Comparison of ENCODE assay signal across 1 cellular context in the genomic region with DNA sequence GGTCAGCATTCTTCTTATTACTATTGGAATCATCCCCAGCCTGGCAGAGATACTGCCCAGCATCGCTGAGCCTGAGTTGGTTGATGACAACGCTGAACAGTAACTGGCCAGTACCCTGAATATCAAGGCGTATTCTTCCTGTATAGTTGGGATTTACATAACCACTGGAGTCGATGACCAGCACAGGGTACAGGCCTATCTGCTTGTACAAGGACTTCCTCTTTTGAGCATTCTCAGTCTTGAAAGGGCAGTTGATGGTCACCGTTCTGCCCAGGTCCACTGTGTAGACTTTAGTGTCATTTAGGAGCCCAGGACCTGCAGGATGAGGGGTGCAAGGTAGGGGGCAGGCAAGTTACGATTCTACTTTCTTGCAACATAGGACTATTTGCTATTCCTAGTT.
TF ChIP-seq lines count a peak whose summit lies in the region.

No MANE protein-coding gene starts in this region.

TF ChIP-seq in K562, 482 proteins besides CTCF, POLR2A, EP300 and RAD21:
- TF ChIP-seq WHSC1 (IDR thresholded peaks at IDR 0.05; ENCODE audit: low read length) (no peak), CBX3 (IDR thresholded peaks at IDR 0.05; ENCODE audit: borderline replicate concordance in 1 of 2, low read length in 2 of 2) (no peak), SPI1 (IDR thresholded peaks at IDR 0.05; ENCODE audit: borderline replicate concordance, low read depth, low read length) (peak; percentile 99), ELF2 (CRISPR knock-in tag; IDR thresholded peaks at IDR 0.05) (0 out of 2 replicates have a peak, but pooled peaks have one; percentile 11), ARNT (IDR thresholded peaks at IDR 0.05) (no peak), MEF2D (tag; conservative IDR thresholded peaks at IDR 0.05; ENCODE audit: low read depth) (no peak), TEAD1 (CRISPR knock-in tag; IDR thresholded peaks at IDR 0.05) (no peak), PHB (CRISPR knock-in tag; IDR thresholded peaks at IDR 0.05) (0 out of 2 replicates have a peak, but pooled peaks have one; percentile 11)
- TF ChIP-seq, protein P1, sequence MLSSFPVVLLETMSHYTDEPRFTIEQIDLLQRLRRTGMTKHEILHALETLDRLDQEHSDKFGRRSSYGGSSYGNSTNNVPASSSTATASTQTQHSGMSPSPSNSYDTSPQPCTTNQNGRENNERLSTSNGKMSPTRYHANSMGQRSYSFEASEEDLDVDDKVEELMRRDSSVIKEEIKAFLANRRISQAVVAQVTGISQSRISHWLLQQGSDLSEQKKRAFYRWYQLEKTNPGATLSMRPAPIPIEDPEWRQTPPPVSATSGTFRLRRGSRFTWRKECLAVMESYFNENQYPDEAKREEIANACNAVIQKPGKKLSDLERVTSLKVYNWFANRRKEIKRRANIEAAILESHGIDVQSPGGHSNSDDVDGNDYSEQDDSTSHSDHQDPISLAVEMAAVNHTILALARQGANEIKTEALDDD (IDR thresholded peaks at IDR 0.05) = peak; percentile 70; the same call in 1 of the 2 replicates
- TF ChIP-seq, protein P2, sequence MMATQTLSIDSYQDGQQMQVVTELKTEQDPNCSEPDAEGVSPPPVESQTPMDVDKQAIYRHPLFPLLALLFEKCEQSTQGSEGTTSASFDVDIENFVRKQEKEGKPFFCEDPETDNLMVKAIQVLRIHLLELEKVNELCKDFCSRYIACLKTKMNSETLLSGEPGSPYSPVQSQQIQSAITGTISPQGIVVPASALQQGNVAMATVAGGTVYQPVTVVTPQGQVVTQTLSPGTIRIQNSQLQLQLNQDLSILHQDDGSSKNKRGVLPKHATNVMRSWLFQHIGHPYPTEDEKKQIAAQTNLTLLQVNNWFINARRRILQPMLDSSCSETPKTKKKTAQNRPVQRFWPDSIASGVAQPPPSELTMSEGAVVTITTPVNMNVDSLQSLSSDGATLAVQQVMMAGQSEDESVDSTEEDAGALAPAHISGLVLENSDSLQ (IDR thresholded peaks at IDR 0.05) = no peak
